8 cellular contexts compared by ENCODE assay signal in genomic region chr1:234683856-234684632, GRCh38.
DNase-seq lines count a peak whose midpoint lies in the region; ATAC-seq lines count a peak whose summit lies in the region.

No MANE protein-coding gene starts in this region.

- no peak for ATAC-seq in GM18502 (IDR thresholded peaks at IDR 0.05; ENCODE audit: poor library complexity, unreplicated experiment)
- ATAC-seq in HG02938 (IDR thresholded peaks at IDR 0.05; ENCODE audit: unreplicated experiment), result no peak

- peak; percentile 78 for DNase-seq in GF-D8 (lab: John Stamatoyannopoulos, UW)
- DNase-seq in SIG-M5 (lab: John Stamatoyannopoulos, UW), result peak; percentile 84
- peak; percentile 24 for DNase-seq in globus pallidus (ENCODE audit: low spot score)
- DNase-seq in renal cortical epithelial cell (ENCODE audit: low read depth), result peak; percentile 94
- no peak for DNase-seq in NCI-H128 (lab: John Stamatoyannopoulos, UW; ENCODE audit: unreplicated experiment)
- DNase-seq in NCI-H2029 (lab: John Stamatoyannopoulos, UW), result no peak

Comparison
In these comparisons a context has a peak if more than half of its experiments do, and no peak if none do; other contexts are left out.
1. DNase-seq: peak in GF-D8 (single experiment), SIG-M5 (single experiment), globus pallidus (single experiment) and renal cortical epithelial cell (single experiment); none in NCI-H128 (single experiment) and NCI-H2029 (single experiment).